In genomic region chr11:130022799-130023198, GRCh38 we compare ENCODE assay signal across 13 cellular contexts. TPM values are rescaled to one million over a fixed set of nuclear protein-coding genes. Genes with fewer than 3 reads are reported as not detected.
DNase-seq lines count a peak whose midpoint lies in the region; ATAC-seq, FAIRE-seq and TF ChIP-seq lines count a peak whose summit lies in the region.
"Had no signal": no experiment of that assay in that cellular context is flagged by ENCODE, and none has a peak within 500 bp of the region (broad histone marks: within the 10 kb centered on the region; RNA-seq: fewer than 3 reads in every experiment).

No MANE protein-coding gene starts in this region.

- no peak overlapping the region for H3K9ac ChIP-seq in endodermal cell (ENCODE audit: extremely low read depth, low read length, poor library complexity, severe bottlenecking)

- peaks cover 11% of the 10 kb centered on the region for H3K9me3 Mint-ChIP-seq in endodermal cell
- H3K9me3 Mint-ChIP-seq: naive thymus-derived CD4-positive, alpha-beta T cell; stimulated activated naive CD8-positive, alpha-beta T cell treated with anti-CD3 and anti-CD28 coated beads, Interleukin-15, amount 100 ng/mL, for 72 hours had no signal

- peak; percentile 31 for ATAC-seq in GM18517 (IDR thresholded peaks at IDR 0.05; ENCODE audit: unreplicated experiment)
- peak; percentile 27 for ATAC-seq in GM21717 (IDR thresholded peaks at IDR 0.05; ENCODE audit: unreplicated experiment)
- no peak for ATAC-seq in HG03280 (IDR thresholded peaks at IDR 0.05; ENCODE audit: unreplicated experiment)
- ATAC-seq: naive thymus-derived CD4-positive, alpha-beta T cell; stimulated activated naive CD8-positive, alpha-beta T cell treated with anti-CD3 and anti-CD28 coated beads, Interleukin-15, amount 100 ng/mL, for 72 hours had no signal

- DNase-seq in HK-2 (ENCODE audit: unreplicated experiment) (peak; percentile 24), kidney epithelial cell (ENCODE audit: low read depth) (peak; percentile 41), frontal cortex (ENCODE audit: low spot score in 2 of 2) (no peak), endodermal cell (no peak), NCI-H1092 treated with DMSO at 0.1 percent for 48 hours (lab: John Stamatoyannopoulos, UW) (no peak)
- DNase-seq: CD4-positive, alpha-beta memory T cell; erythroblast; naive thymus-derived CD4-positive, alpha-beta T cell; NCI-H1417 treated with DMSO at 0.1 percent for 48 hours; stimulated activated naive CD8-positive, alpha-beta T cell treated with anti-CD3 and anti-CD28 coated beads, Interleukin-15, amount 100 ng/mL, for 72 hours had no signal

- H3K27me3 ChIP-seq in kidney epithelial cell (ENCODE audit: control insufficient read depth, insufficient read depth, low read length): no peaks in the 10 kb centered on the region
- H3K27me3 ChIP-seq in endodermal cell (ENCODE audit: control insufficient read depth, insufficient read depth, low read length, poor library complexity, severe bottlenecking): no peaks in the 10 kb centered on the region

- no peaks in the 10 kb centered on the region for H3K36me3 Mint-ChIP-seq in endodermal cell (ENCODE audit: low read depth)
- H3K36me3 Mint-ChIP-seq: CD4-positive, alpha-beta memory T cell; naive thymus-derived CD4-positive, alpha-beta T cell had no signal

- 89% methylated on average over 1 of the region's 2 CpGs; no CpG with 5 or more reads in 1 of the 2 experiments for WGBS in endodermal cell (ENCODE audit: insufficient coverage in 1 of 2, insufficient read length in 1 of 2), 2 experiments

- H3K27ac Mint-ChIP-seq in endodermal cell: no peak overlapping the region
- H3K27ac Mint-ChIP-seq: naive thymus-derived CD4-positive, alpha-beta T cell; stimulated activated naive CD8-positive, alpha-beta T cell treated with anti-CD3 and anti-CD28 coated beads, Interleukin-15, amount 100 ng/mL, for 72 hours had no signal

- FAIRE-seq in frontal cortex (lab: Jason Lieb, UNC): no peak

- no peak overlapping the region for H3K4me3 ChIP-seq in kidney epithelial cell (ENCODE audit: low read depth, low read length)
- H3K4me3 ChIP-seq in endodermal cell (ENCODE audit: low read length): no peak overlapping the region

- H3K36me3 ChIP-seq in kidney epithelial cell (ENCODE audit: control insufficient read depth, insufficient read depth, low read length): no peaks in the 10 kb centered on the region
- no peaks in the 10 kb centered on the region for H3K36me3 ChIP-seq in endodermal cell (ENCODE audit: control insufficient read depth, insufficient read depth, low read length)

- H3K4me1 Mint-ChIP-seq in endodermal cell: no peaks in the 10 kb centered on the region
- H3K4me1 Mint-ChIP-seq: naive thymus-derived CD4-positive, alpha-beta T cell; stimulated activated naive CD8-positive, alpha-beta T cell treated with anti-CD3 and anti-CD28 coated beads, Interleukin-15, amount 100 ng/mL, for 72 hours had no signal

- no peak overlapping the region for H3K27ac ChIP-seq in endodermal cell (ENCODE audit: low read depth, low read length)

- H3K4me1 ChIP-seq in endodermal cell (ENCODE audit: control insufficient read depth, insufficient read depth, low read length): no peaks in the 10 kb centered on the region

- peaks cover 5% of the 10 kb centered on the region for H3K9me3 ChIP-seq in endodermal cell (ENCODE audit: control insufficient read depth, low read length)

- TF ChIP-seq CTCF in kidney epithelial cell (IDR thresholded peaks at IDR 0.05; ENCODE audit: insufficient read depth, low read length, poor library complexity, severe bottlenecking) (no peak), endodermal cell (conservative IDR thresholded peaks at IDR 0.05) (no peak)

- H3K27me3 Mint-ChIP-seq in endodermal cell (ENCODE audit: insufficient read depth): no peaks in the 10 kb centered on the region
- H3K27me3 Mint-ChIP-seq: stimulated activated naive CD8-positive, alpha-beta T cell treated with anti-CD3 and anti-CD28 coated beads, Interleukin-15, amount 100 ng/mL, for 72 hours had no signal

- H3K4me3 Mint-ChIP-seq in endodermal cell: no peak overlapping the region
- H3K4me3 Mint-ChIP-seq: CD4-positive, alpha-beta memory T cell; naive thymus-derived CD4-positive, alpha-beta T cell; stimulated activated naive CD8-positive, alpha-beta T cell treated with anti-CD3 and anti-CD28 coated beads, Interleukin-15, amount 100 ng/mL, for 72 hours had no signal

RNA-seq across cellular contexts. Expression of gene PRDM10, which starts 20.2 kb away (rescaled TPM):
- 7.1 and 9.9 TPM in 2 replicates for total RNA-seq in kidney epithelial cell
- total RNA-seq in frontal cortex: 11.4 TPM
- total RNA-seq in endodermal cell: 10 to 100 TPM; 15.9 to 16.4 TPM
- 9.9 TPM for polyA plus RNA-seq in endodermal cell (2013, experiment 1 of 2)
- polyA plus RNA-seq in endodermal cell (2013, experiment 2 of 2): 9.7 TPM

RNA-seq across cellular contexts. Expression of gene APLP2, which starts 46.9 kb away (rescaled TPM):
- 501 and 586 TPM in 2 replicates for total RNA-seq in kidney epithelial cell
- 241 TPM for total RNA-seq in frontal cortex
- total RNA-seq in endodermal cell: 100 to 1,000 TPM; 821 to 864 TPM
- polyA plus RNA-seq in endodermal cell (2013, experiment 1 of 2): 422 TPM
- polyA plus RNA-seq in endodermal cell (2013, experiment 2 of 2): 467 TPM

Comparison
In these comparisons a context has a peak if more than half of its experiments do, and no peak if none do; other contexts are left out.
1. DNase-seq: peak in HK-2 (single experiment) and kidney epithelial cell (single experiment); none in frontal cortex (0 of 2), endodermal cell (single experiment) and NCI-H1092 treated with DMSO at 0.1 percent for 48 hours (single experiment).